25 cellular contexts compared by ENCODE assay signal in genomic region chr19:18749362-18750231, GRCh38. TPM values are rescaled to one million over a fixed set of nuclear protein-coding genes. Genes with fewer than 3 reads are reported as not detected.
"Had no signal": no experiment of that assay in that cellular context is flagged by ENCODE, and none has a peak within 500 bp of the region (broad histone marks: within the 10 kb centered on the region; RNA-seq: fewer than 3 reads in every experiment).

No MANE protein-coding gene starts in this region.

- H3K36me3 Mint-ChIP-seq: activated naive CD4-positive, alpha-beta T cell treated with anti-CD3 and anti-CD28 coated beads, Interleukin-2, amount 10 ng/mL, durations not matched to agents 7 days and 5 days; natural killer cell treated with Interleukin-12 subunit alpha and Interleukin-12 subunit beta and Interleukin-15 and Interleukin-18, amount 100 ng/mL, for 72 hours had no signal

- FAIRE-seq: bronchial epithelial cell, islet of Langerhans had no signal

- ATAC-seq: effector memory CD8-positive, alpha-beta T cell; gastrocnemius medialis; left ventricle myocardium superior; natural killer cell treated with Interleukin-12 subunit alpha and Interleukin-12 subunit beta and Interleukin-15 and Interleukin-18, amount 100 ng/mL, for 72 hours; stimulated activated memory B cell treated with anti-CD40 and anti-IgM and Interleukin-4, amounts not matched to agents 10 μg/mL and 1 μg/mL and 100 μg/mL, for 72 hours had no signal

- H3K4me3 Mint-ChIP-seq: activated CD4-positive, alpha-beta memory T cell treated with anti-CD3 and anti-CD28 coated beads for 36 hours; activated naive CD4-positive, alpha-beta T cell treated with anti-CD3 and anti-CD28 coated beads, Interleukin-2, amount 10 ng/mL, durations not matched to agents 7 days and 5 days; effector memory CD8-positive, alpha-beta T cell; natural killer cell treated with Interleukin-12 subunit alpha and Interleukin-12 subunit beta and Interleukin-15 and Interleukin-18, amount 100 ng/mL, for 72 hours; stimulated activated memory B cell treated with anti-CD40 and anti-IgM and Interleukin-4, amounts not matched to agents 10 μg/mL and 1 μg/mL and 100 μg/mL, for 72 hours had no signal

- H3K4me1 Mint-ChIP-seq: activated naive CD4-positive, alpha-beta T cell treated with anti-CD3 and anti-CD28 coated beads, Interleukin-2, amount 10 ng/mL, durations not matched to agents 7 days and 5 days; stimulated activated memory B cell treated with anti-CD40 and anti-IgM and Interleukin-4, amounts not matched to agents 10 μg/mL and 1 μg/mL and 100 μg/mL, for 72 hours had no signal

- H3K9me3 ChIP-seq: colonic mucosa, esophagus squamous epithelium, gastrocnemius medialis, sigmoid colon, stomach, suprapubic skin, tibial nerve, uterus had no signal

- H3K4me2 ChIP-seq: smooth muscle cell had no signal

- H3K4me3 ChIP-seq: colonic mucosa, dorsolateral prefrontal cortex, esophagus squamous epithelium, gastrocnemius medialis, sigmoid colon, smooth muscle cell, stomach, suprapubic skin, tibial nerve, uterus had no signal

- H3K27ac ChIP-seq: colonic mucosa, esophagus squamous epithelium, gastrocnemius medialis, sigmoid colon, stomach, suprapubic skin, tibial nerve, uterus had no signal

- H3K36me3 ChIP-seq: colonic mucosa, gastrocnemius medialis, uterus had no signal

- DNase-seq: activated CD4-positive, alpha-beta memory T cell treated with anti-CD3 and anti-CD28 coated beads for 36 hours; activated CD4-positive, alpha-beta T cell treated with anti-CD3 and anti-CD28 coated beads for 48 hours; activated effector memory CD4-positive, alpha-beta T cell treated with anti-CD3 and anti-CD28 coated beads, Interleukin-2, amount 50 U/mL, for 16 hours; activated naive CD4-positive, alpha-beta T cell treated with anti-CD3 and anti-CD28 coated beads, Interleukin-2, amount 10 ng/mL, durations not matched to agents 7 days and 5 days; colonic mucosa; effector memory CD8-positive, alpha-beta T cell; esophagus squamous epithelium; gastrocnemius medialis; head of caudate nucleus; hypothalamus; left ventricle myocardium superior; mammary epithelial cell; retina; sigmoid colon; stimulated activated CD4-positive, alpha-beta T cell treated with anti-CD3 and anti-CD28 coated beads, Interleukin-15, amount 100 ng/mL, for 24 hours; stomach; uterus had no signal

- H3K27me3 ChIP-seq: colonic mucosa, dorsolateral prefrontal cortex, gastrocnemius medialis, sigmoid colon, stomach, suprapubic skin, tibial nerve, uterus had no signal

- H3K4me1 ChIP-seq: colonic mucosa, gastrocnemius medialis, sigmoid colon, tibial nerve, uterus had no signal

- H3K27me3 Mint-ChIP-seq: activated CD4-positive, alpha-beta memory T cell treated with anti-CD3 and anti-CD28 coated beads for 36 hours; activated naive CD4-positive, alpha-beta T cell treated with anti-CD3 and anti-CD28 coated beads, Interleukin-2, amount 10 ng/mL, durations not matched to agents 7 days and 5 days; effector memory CD8-positive, alpha-beta T cell; natural killer cell treated with Interleukin-12 subunit alpha and Interleukin-12 subunit beta and Interleukin-15 and Interleukin-18, amount 100 ng/mL, for 72 hours; stimulated activated memory B cell treated with anti-CD40 and anti-IgM and Interleukin-4, amounts not matched to agents 10 μg/mL and 1 μg/mL and 100 μg/mL, for 72 hours had no signal

- H3K27ac Mint-ChIP-seq: activated CD4-positive, alpha-beta memory T cell treated with anti-CD3 and anti-CD28 coated beads for 36 hours; activated naive CD4-positive, alpha-beta T cell treated with anti-CD3 and anti-CD28 coated beads, Interleukin-2, amount 10 ng/mL, durations not matched to agents 7 days and 5 days; effector memory CD8-positive, alpha-beta T cell; natural killer cell treated with Interleukin-12 subunit alpha and Interleukin-12 subunit beta and Interleukin-15 and Interleukin-18, amount 100 ng/mL, for 72 hours; stimulated activated memory B cell treated with anti-CD40 and anti-IgM and Interleukin-4, amounts not matched to agents 10 μg/mL and 1 μg/mL and 100 μg/mL, for 72 hours had no signal

- H3K9me3 Mint-ChIP-seq: activated CD4-positive, alpha-beta memory T cell treated with anti-CD3 and anti-CD28 coated beads for 36 hours; activated naive CD4-positive, alpha-beta T cell treated with anti-CD3 and anti-CD28 coated beads, Interleukin-2, amount 10 ng/mL, durations not matched to agents 7 days and 5 days; effector memory CD8-positive, alpha-beta T cell; natural killer cell treated with Interleukin-12 subunit alpha and Interleukin-12 subunit beta and Interleukin-15 and Interleukin-18, amount 100 ng/mL, for 72 hours; stimulated activated memory B cell treated with anti-CD40 and anti-IgM and Interleukin-4, amounts not matched to agents 10 μg/mL and 1 μg/mL and 100 μg/mL, for 72 hours had no signal

RNA-seq across cellular contexts. Expression of gene COMP, which starts 41.5 kb away (rescaled TPM):
- total RNA-seq: activated CD4-positive, alpha-beta memory T cell treated with anti-CD3 and anti-CD28 coated beads for 36 hours; bronchial epithelial cell; left ventricle myocardium superior; natural killer cell treated with Interleukin-12 subunit alpha and Interleukin-12 subunit beta and Interleukin-15 and Interleukin-18, amount 100 ng/mL, for 72 hours had no signal
- polyA plus RNA-seq: mammary epithelial cell had no signal
